8 cellular contexts compared by ENCODE assay signal in genomic region chr12:98418357-98419075, GRCh38.
DNase-seq lines count a peak whose midpoint lies in the region; ATAC-seq, FAIRE-seq and TF ChIP-seq lines count a peak whose summit lies in the region.

No MANE protein-coding gene starts in this region.

- H2AK5ac ChIP-seq in IMR-90 (ENCODE audit: low read depth, low read length), result peak overlapping the region; percentile 46; the same call in 1 of the 2 replicates

- peak overlapping the region; percentile 91 for H2BK20ac ChIP-seq in IMR-90 (ENCODE audit: low read depth, low read length)

- H3K4me1 Mint-ChIP-seq in CD14-positive monocyte, result peaks cover 32% of the 10 kb centered on the region
- H3K4me1 Mint-ChIP-seq in activated CD8-positive, alpha-beta T cell treated with anti-CD3 and anti-CD28 coated beads, Interleukin-2, amount 10 ng/mL, durations not matched to agents 7 days and 5 days (ENCODE audit: low read depth), result no peaks in the 10 kb centered on the region

- peaks cover 0 to 2% (median 0%) of the 10 kb centered on the region in 7 donors for H3K9me3 Mint-ChIP-seq in CD14-positive monocyte
- H3K9me3 Mint-ChIP-seq in activated CD8-positive, alpha-beta T cell treated with anti-CD3 and anti-CD28 coated beads, Interleukin-2, amount 10 ng/mL, durations not matched to agents 7 days and 5 days (ENCODE audit: insufficient read depth), result no peaks in the 10 kb centered on the region

- peak overlapping the region; percentile 56; the same call in 1 of the 2 replicates for H3K9ac ChIP-seq in IMR-90 (ENCODE audit: low read depth, low read length)

- CTCF ChIA-PET in IMR-90 (lab: Yijun Ruan, JAX), result interaction anchor here (0.7 to 1.6 kb wide), 2 partner anchors 69 to 96 kb away, joined by 3 to 6 read pairs; no protein-coding TSS in a partner anchor
- CTCF ChIA-PET in activated CD8-positive, alpha-beta T cell treated with anti-CD3 and anti-CD28 coated beads, Interleukin-2, amount 10 ng/mL, durations not matched to agents 7 days and 5 days (lab: Charles Lee), result interaction anchor here (1.8 kb wide), 1 partner anchor 19 kb away, joined by 5 read pairs; no protein-coding TSS in a partner anchor

- peak overlapping the region; percentile 85 for H2AFZ ChIP-seq in IMR-90 (replicated peaks; ENCODE audit: low read length, poor library complexity)

- dilution Hi-C loops in IMR-90 (cut with HindIII; ENCODE audit: low sequenced_read_pairs, unreplicated experiment), result no loop called here

- H3K27me3 ChIP-seq in IMR-90 (ENCODE audit: control insufficient read depth, insufficient read depth, low read length) (no peaks in the 10 kb centered on the region), bronchial epithelial cell (ENCODE audit: control insufficient read depth, insufficient read depth, low read length) (no peaks in the 10 kb centered on the region), lung (ENCODE audit: control insufficient read depth, insufficient read depth) (no peaks in the 10 kb centered on the region)

- H2BK5ac ChIP-seq in IMR-90 (ENCODE audit: low read depth, low read length, poor library complexity, severe bottlenecking), result peak overlapping the region; percentile 76

- H3K4me3 ChIP-seq in IMR-90 (ENCODE audit: insufficient read depth, low read depth, low read length) (peak overlapping the region; percentile 18; the same call in 1 of the 2 replicates), bronchial epithelial cell (ENCODE audit: low read depth, low read length) (no peak overlapping the region), lung (no peak overlapping the region)

- H3K4ac ChIP-seq in IMR-90 (ENCODE audit: low read depth, low read length), result peak overlapping the region; percentile 85

- intact Hi-C loops in CD14-positive monocyte (cut with micrococcal nuclease), result no loop called here
- intact Hi-C loops in IMR-90 (cut with micrococcal nuclease), result loop anchor here (1.0 to 5.0 kb wide), 2 partner anchors 85 to 114 kb away; no protein-coding TSS in a partner anchor

- H2AK9ac ChIP-seq in IMR-90 (replicated peaks; ENCODE audit: low read depth, low read length, poor library complexity), result peak overlapping the region; percentile 19

- H3K36me3 Mint-ChIP-seq in CD14-positive monocyte, result no peaks in the 10 kb centered on the region
- H3K36me3 Mint-ChIP-seq in activated CD8-positive, alpha-beta T cell treated with anti-CD3 and anti-CD28 coated beads, Interleukin-2, amount 10 ng/mL, durations not matched to agents 7 days and 5 days (ENCODE audit: low read depth), result no peaks in the 10 kb centered on the region

- 5% methylated on average over 4 of the region's 7 CpGs; no CpG with 5 or more reads in 1 of the 2 experiments for WGBS in IMR-90 (ENCODE audit: extremely low coverage in 2 of 2, insufficient read length in 1 of 2), 2 experiments
- WGBS in lung, 2 donors, result 33 to 52% methylated on average over 7 of the region's 7 CpGs

- no peaks in the 10 kb centered on the region for H3K36me3 ChIP-seq in IMR-90 (ENCODE audit: control insufficient read depth, insufficient read depth, low read length)
- H3K36me3 ChIP-seq in bronchial epithelial cell (ENCODE audit: control insufficient read depth, insufficient read depth, low read length), result no peaks in the 10 kb centered on the region
- H3K36me3 ChIP-seq in lung (ENCODE audit: control insufficient read depth in 2 of 2, insufficient read depth in 2 of 2, low read length in 2 of 2), result no peaks in the 10 kb centered on the region

- in situ Hi-C loops in IMR-90 (cut with MboI; ENCODE audit: low sequenced_read_pairs), result loop anchor here (10.0 kb wide), 1 partner anchor 236 kb away; no protein-coding TSS in a partner anchor

- POLR2A ChIA-PET in IMR-90 (lab: Charles Lee; ENCODE audit: unreplicated experiment), result interaction anchor here (0.5 kb wide), 2 partner anchors 100 to 180 kb away, joined by 4 to 6 read pairs; no protein-coding TSS in a partner anchor
- POLR2A ChIA-PET in activated CD8-positive, alpha-beta T cell treated with anti-CD3 and anti-CD28 coated beads, Interleukin-2, amount 10 ng/mL, durations not matched to agents 7 days and 5 days (lab: Charles Lee), result no interaction called here

- H3K27ac ChIP-seq in IMR-90 (ENCODE audit: insufficient read depth, low read length) (peak overlapping the region; percentile 74), lung (ENCODE audit: low read depth in 1 of 2, low read length in 1 of 2) (peak overlapping the region in 1 of 2 donors; percentile 86)

- no TSS peak for BruUV-seq in IMR-90 (replicated peaks; lab: Mats Ljungman, UMichigan)

- H3K14ac ChIP-seq in IMR-90 (replicated peaks; ENCODE audit: low read depth, low read length), result peak overlapping the region; percentile 66

- no peak for TF ChIP-seq RAD21 in IMR-90 (IDR thresholded peaks at IDR 0.05; ENCODE audit: low read length)

- DNase-seq in CD14-positive monocyte (ENCODE audit: low spot score) (no peak), IMR-90 (peak; percentile 93), bronchial epithelial cell (ENCODE audit: low read depth) (peak; percentile 90), lung (ENCODE audit: low spot score) (peak; percentile 95), hippocampal formation (lab: John Stamatoyannopoulos, UW) (no peak), D341Med (ENCODE audit: low spot score) (no peak)
- no peak for DNase-seq in activated CD8-positive, alpha-beta T cell treated with anti-CD3 and anti-CD28 coated beads, Interleukin-2, amount 10 ng/mL, durations not matched to agents 7 days and 5 days

- H3K4me3 Mint-ChIP-seq in CD14-positive monocyte, result no peak overlapping the region
- H3K4me3 Mint-ChIP-seq in activated CD8-positive, alpha-beta T cell treated with anti-CD3 and anti-CD28 coated beads, Interleukin-2, amount 10 ng/mL, durations not matched to agents 7 days and 5 days, result no peak overlapping the region

- peak overlapping the region; percentile 14 to 75; a peak in 3 of 4 replicates for H4K8ac ChIP-seq in IMR-90 (ENCODE audit: low read depth in 2 of 2, low read length in 2 of 2)

- ATAC-seq in GM21825 (IDR thresholded peaks at IDR 0.05; ENCODE audit: unreplicated experiment) (peak; percentile 86), IMR-90 (ENCODE audit: low read depth) (peak; percentile 93), lung (ENCODE audit: insufficient read depth, low FRiP score) (peak; percentile 91)
- ATAC-seq in activated CD8-positive, alpha-beta T cell treated with anti-CD3 and anti-CD28 coated beads, Interleukin-2, amount 10 ng/mL, durations not matched to agents 7 days and 5 days, result no peak

- H4K91ac ChIP-seq in IMR-90 (ENCODE audit: insufficient read depth, low read depth, low read length), result peak overlapping the region; percentile 90

- H3K56ac ChIP-seq in IMR-90 (ENCODE audit: extremely low read depth, insufficient read depth, low read length), result peak overlapping the region; percentile 60; the same call in 1 of the 2 replicates

- H2BK120ac ChIP-seq in IMR-90 (ENCODE audit: low read depth, low read length), result peak overlapping the region; percentile 92

- FAIRE-seq in bronchial epithelial cell (lab: Jason Lieb, UNC), result no peak

- no peak for TF ChIP-seq POLR2A in IMR-90 (IDR thresholded peaks at IDR 0.05; ENCODE audit: low read depth, low read length)

- peak overlapping the region; percentile 93 for H3K4me2 ChIP-seq in IMR-90 (ENCODE audit: low read depth, low read length)

- H2BK15ac ChIP-seq in IMR-90 (ENCODE audit: low read depth, low read length), result peak overlapping the region; percentile 60; the same call in 2 of the 3 replicates

- peaks cover 12% of the 10 kb centered on the region for H3K9me1 ChIP-seq in IMR-90 (ENCODE audit: insufficient read depth, low read length)

- peak overlapping the region; percentile 73; the same call in 1 of the 2 replicates for H3K18ac ChIP-seq in IMR-90 (ENCODE audit: low read depth, low read length)

- 0 out of 2 replicates have a peak, but pooled peaks cover 4% of the 10 kb centered on the region for H4K20me1 ChIP-seq in IMR-90 (ENCODE audit: insufficient read depth, low read length)

- H3K79me1 ChIP-seq in IMR-90 (ENCODE audit: low read depth in 1 of 2, low read length in 2 of 2), result no peaks in the 10 kb centered on the region

- no peak for TF ChIP-seq CTCF in CD14-positive monocyte (IDR thresholded peaks at IDR 0.05)
- TF ChIP-seq CTCF in IMR-90 (conservative IDR thresholded peaks at IDR 0.05; ENCODE audit: low read depth, low read length), result no peak
- TF ChIP-seq CTCF in bronchial epithelial cell (IDR thresholded peaks at IDR 0.05; ENCODE audit: insufficient read depth, low read length, severe bottlenecking), result no peak
- no peak for TF ChIP-seq CTCF in lung (IDR thresholded peaks at IDR 0.05; ENCODE audit: control extremely low read depth, extremely low read depth)

- H4K5ac ChIP-seq in IMR-90 (ENCODE audit: low read depth, low read length), result peak overlapping the region; percentile 59

- peak overlapping the region; percentile 84 for H3K23ac ChIP-seq in IMR-90 (ENCODE audit: low read depth, low read length)

- H3K4me1 ChIP-seq in IMR-90 (ENCODE audit: control insufficient read depth, insufficient read depth, low read length) (peaks cover 11% of the 10 kb centered on the region), lung (ENCODE audit: control insufficient read depth in 2 of 2, insufficient read depth in 2 of 2, low read length in 2 of 2) (peaks cover 0 to 4% of the 10 kb centered on the region in 2 donors)

- peak overlapping the region; percentile 20 to 85 (median 72) for H3K27ac Mint-ChIP-seq in CD14-positive monocyte
- H3K27ac Mint-ChIP-seq in activated CD8-positive, alpha-beta T cell treated with anti-CD3 and anti-CD28 coated beads, Interleukin-2, amount 10 ng/mL, durations not matched to agents 7 days and 5 days, result no peak overlapping the region

- peaks cover 2 to 8% (median 8%) of the 10 kb centered on the region in 3 donors for H3K27me3 Mint-ChIP-seq in CD14-positive monocyte (ENCODE audit: low read depth in 3 of 3)
- H3K27me3 Mint-ChIP-seq in activated CD8-positive, alpha-beta T cell treated with anti-CD3 and anti-CD28 coated beads, Interleukin-2, amount 10 ng/mL, durations not matched to agents 7 days and 5 days (ENCODE audit: low read depth), result peaks cover 4% of the 10 kb centered on the region

- H3K9me3 ChIP-seq in IMR-90 (ENCODE audit: control insufficient read depth, insufficient read depth, low read length) (no peaks in the 10 kb centered on the region), lung (ENCODE audit: control insufficient read depth in 2 of 2, insufficient read depth in 1 of 2, low read length in 1 of 2) (no peaks in the 10 kb centered on the region)

TF ChIP-seq in IMR-90, 13 proteins besides CTCF, POLR2A, EP300 and RAD21 (continues in another document):
- no peak for TF ChIP-seq FOS (IDR thresholded peaks at IDR 0.05; ENCODE audit: low read depth, low read length)
- no peak for TF ChIP-seq ELK1 (IDR thresholded peaks at IDR 0.05; ENCODE audit: borderline replicate concordance, low read depth, low read length)
- TF ChIP-seq NFE2L2 (IDR thresholded peaks at IDR 0.05; ENCODE audit: low read depth, low read length), result no peak; the same call in 1 of the 2 replicates

Comparison
In these comparisons a context has a peak if more than half of its experiments do, and no peak if none do; other contexts are left out.
1. DNase-seq: peak in IMR-90 (single experiment), bronchial epithelial cell (single experiment) and lung (single experiment); none in CD14-positive monocyte (single experiment), hippocampal formation (0 of 2), activated CD8-positive, alpha-beta T cell treated with anti-CD3 and anti-CD28 coated beads, Interleukin-2, amount 10 ng/mL, durations not matched to agents 7 days and 5 days (single experiment) and D341Med (single experiment).